Comparison of ENCODE assay signal across 1 cellular context in genomic region chr2:173355132-173355865, GRCh38.
TF ChIP-seq lines count a peak whose summit lies in the region.

No MANE protein-coding gene starts in this region.

TF ChIP-seq in HepG2, 621 proteins besides CTCF, POLR2A, EP300 and RAD21 (continued from another document and continues in another):
- TF ChIP-seq, protein P1, sequence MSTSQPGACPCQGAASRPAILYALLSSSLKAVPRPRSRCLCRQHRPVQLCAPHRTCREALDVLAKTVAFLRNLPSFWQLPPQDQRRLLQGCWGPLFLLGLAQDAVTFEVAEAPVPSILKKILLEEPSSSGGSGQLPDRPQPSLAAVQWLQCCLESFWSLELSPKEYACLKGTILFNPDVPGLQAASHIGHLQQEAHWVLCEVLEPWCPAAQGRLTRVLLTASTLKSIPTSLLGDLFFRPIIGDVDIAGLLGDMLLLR (CRISPR knock-in tag; IDR thresholded peaks at IDR 0.05) = peak; percentile 75; the same call in 1 of the 2 replicates
- TF ChIP-seq CBX5 (CRISPR knock-in tag; IDR thresholded peaks at IDR 0.05; ENCODE audit: borderline replicate concordance) (no peak), RXRA (CRISPR knock-in tag; IDR thresholded peaks at IDR 0.05) (no peak; the same call in 1 of the 2 replicates), ZNF749 (CRISPR knock-in tag; IDR thresholded peaks at IDR 0.05; ENCODE audit: borderline replicate concordance) (no peak), ARNT2 (CRISPR knock-in tag; IDR thresholded peaks at IDR 0.05; ENCODE audit: low read depth) (0 out of 2 replicates have a peak, but pooled peaks have one; percentile 61), ZNF232 (CRISPR knock-in tag; IDR thresholded peaks at IDR 0.05; ENCODE audit: borderline replicate concordance) (no peak), HNRNPL (IDR thresholded peaks at IDR 0.05; ENCODE audit: low read depth, low read length) (peak; percentile 35; the same call in 1 of the 2 replicates), AKNA (CRISPR knock-in tag; IDR thresholded peaks at IDR 0.05; ENCODE audit: borderline replicate concordance) (no peak), ZNF550 (CRISPR knock-in tag; IDR thresholded peaks at IDR 0.05; ENCODE audit: borderline replicate concordance) (peak; percentile 34; the same call in 1 of the 2 replicates), SRSF4 (IDR thresholded peaks at IDR 0.05; ENCODE audit: low read depth, low read length, poor library complexity, severe bottlenecking) (no peak), ZBTB4 (CRISPR knock-in tag; IDR thresholded peaks at IDR 0.05; ENCODE audit: borderline replicate concordance) (0 out of 2 replicates have a peak, but pooled peaks have one; percentile 30), FLYWCH1 (CRISPR knock-in tag; IDR thresholded peaks at IDR 0.05) (0 out of 2 replicates have a peak, but pooled peaks have one; percentile 1), SNAPC4 (CRISPR knock-in tag; IDR thresholded peaks at IDR 0.05) (peak; percentile 73; the same call in 1 of the 2 replicates), MAFG (CRISPR knock-in tag; IDR thresholded peaks at IDR 0.05) (no peak), RBM39 (IDR thresholded peaks at IDR 0.05; ENCODE audit: low read depth, low read length, poor library complexity, severe bottlenecking) (peak; percentile 4), ZNF335 (CRISPR knock-in tag; IDR thresholded peaks at IDR 0.05) (0 out of 2 replicates have a peak, but pooled peaks have one; percentile 31), RFXAP (CRISPR knock-in tag; IDR thresholded peaks at IDR 0.05; ENCODE audit: borderline replicate concordance) (no peak), KDM5A (IDR thresholded peaks at IDR 0.05; ENCODE audit: borderline replicate concordance, low read length) (no peak), ZBTB1 (CRISPR knock-in tag; IDR thresholded peaks at IDR 0.05; ENCODE audit: borderline replicate concordance) (peak; percentile 36; the same call in 1 of the 2 replicates)
- TF ChIP-seq, protein P2, sequence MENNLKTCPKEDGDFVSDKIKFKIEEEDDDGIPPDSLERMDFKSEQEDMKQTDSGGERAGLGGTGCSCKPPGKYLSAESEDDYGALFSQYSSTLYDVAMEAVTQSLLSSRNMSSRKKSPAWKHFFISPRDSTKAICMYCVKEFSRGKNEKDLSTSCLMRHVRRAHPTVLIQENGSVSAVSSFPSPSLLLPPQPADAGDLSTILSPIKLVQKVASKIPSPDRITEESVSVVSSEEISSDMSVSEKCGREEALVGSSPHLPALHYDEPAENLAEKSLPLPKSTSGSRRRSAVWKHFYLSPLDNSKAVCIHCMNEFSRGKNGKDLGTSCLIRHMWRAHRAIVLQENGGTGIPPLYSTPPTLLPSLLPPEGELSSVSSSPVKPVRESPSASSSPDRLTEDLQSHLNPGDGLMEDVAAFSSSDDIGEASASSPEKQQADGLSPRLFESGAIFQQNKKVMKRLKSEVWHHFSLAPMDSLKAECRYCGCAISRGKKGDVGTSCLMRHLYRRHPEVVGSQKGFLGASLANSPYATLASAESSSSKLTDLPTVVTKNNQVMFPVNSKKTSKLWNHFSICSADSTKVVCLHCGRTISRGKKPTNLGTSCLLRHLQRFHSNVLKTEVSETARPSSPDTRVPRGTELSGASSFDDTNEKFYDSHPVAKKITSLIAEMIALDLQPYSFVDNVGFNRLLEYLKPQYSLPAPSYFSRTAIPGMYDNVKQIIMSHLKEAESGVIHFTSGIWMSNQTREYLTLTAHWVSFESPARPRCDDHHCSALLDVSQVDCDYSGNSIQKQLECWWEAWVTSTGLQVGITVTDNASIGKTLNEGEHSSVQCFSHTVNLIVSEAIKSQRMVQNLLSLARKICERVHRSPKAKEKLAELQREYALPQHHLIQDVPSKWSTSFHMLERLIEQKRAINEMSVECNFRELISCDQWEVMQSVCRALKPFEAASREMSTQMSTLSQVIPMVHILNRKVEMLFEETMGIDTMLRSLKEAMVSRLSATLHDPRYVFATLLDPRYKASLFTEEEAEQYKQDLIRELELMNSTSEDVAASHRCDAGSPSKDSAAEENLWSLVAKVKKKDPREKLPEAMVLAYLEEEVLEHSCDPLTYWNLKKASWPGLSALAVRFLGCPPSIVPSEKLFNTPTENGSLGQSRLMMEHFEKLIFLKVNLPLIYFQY (CRISPR knock-in tag; IDR thresholded peaks at IDR 0.05; ENCODE audit: borderline replicate concordance) = 0 out of 2 replicates have a peak, but pooled peaks have one; percentile 7
- TF ChIP-seq, protein P3, sequence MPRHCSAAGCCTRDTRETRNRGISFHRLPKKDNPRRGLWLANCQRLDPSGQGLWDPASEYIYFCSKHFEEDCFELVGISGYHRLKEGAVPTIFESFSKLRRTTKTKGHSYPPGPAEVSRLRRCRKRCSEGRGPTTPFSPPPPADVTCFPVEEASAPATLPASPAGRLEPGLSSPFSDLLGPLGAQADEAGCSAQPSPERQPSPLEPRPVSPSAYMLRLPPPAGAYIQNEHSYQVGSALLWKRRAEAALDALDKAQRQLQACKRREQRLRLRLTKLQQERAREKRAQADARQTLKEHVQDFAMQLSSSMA (CRISPR knock-in tag; IDR thresholded peaks at IDR 0.05) = peak; percentile 47; the same call in 1 of the 2 replicates
- TF ChIP-seq, protein P4, sequence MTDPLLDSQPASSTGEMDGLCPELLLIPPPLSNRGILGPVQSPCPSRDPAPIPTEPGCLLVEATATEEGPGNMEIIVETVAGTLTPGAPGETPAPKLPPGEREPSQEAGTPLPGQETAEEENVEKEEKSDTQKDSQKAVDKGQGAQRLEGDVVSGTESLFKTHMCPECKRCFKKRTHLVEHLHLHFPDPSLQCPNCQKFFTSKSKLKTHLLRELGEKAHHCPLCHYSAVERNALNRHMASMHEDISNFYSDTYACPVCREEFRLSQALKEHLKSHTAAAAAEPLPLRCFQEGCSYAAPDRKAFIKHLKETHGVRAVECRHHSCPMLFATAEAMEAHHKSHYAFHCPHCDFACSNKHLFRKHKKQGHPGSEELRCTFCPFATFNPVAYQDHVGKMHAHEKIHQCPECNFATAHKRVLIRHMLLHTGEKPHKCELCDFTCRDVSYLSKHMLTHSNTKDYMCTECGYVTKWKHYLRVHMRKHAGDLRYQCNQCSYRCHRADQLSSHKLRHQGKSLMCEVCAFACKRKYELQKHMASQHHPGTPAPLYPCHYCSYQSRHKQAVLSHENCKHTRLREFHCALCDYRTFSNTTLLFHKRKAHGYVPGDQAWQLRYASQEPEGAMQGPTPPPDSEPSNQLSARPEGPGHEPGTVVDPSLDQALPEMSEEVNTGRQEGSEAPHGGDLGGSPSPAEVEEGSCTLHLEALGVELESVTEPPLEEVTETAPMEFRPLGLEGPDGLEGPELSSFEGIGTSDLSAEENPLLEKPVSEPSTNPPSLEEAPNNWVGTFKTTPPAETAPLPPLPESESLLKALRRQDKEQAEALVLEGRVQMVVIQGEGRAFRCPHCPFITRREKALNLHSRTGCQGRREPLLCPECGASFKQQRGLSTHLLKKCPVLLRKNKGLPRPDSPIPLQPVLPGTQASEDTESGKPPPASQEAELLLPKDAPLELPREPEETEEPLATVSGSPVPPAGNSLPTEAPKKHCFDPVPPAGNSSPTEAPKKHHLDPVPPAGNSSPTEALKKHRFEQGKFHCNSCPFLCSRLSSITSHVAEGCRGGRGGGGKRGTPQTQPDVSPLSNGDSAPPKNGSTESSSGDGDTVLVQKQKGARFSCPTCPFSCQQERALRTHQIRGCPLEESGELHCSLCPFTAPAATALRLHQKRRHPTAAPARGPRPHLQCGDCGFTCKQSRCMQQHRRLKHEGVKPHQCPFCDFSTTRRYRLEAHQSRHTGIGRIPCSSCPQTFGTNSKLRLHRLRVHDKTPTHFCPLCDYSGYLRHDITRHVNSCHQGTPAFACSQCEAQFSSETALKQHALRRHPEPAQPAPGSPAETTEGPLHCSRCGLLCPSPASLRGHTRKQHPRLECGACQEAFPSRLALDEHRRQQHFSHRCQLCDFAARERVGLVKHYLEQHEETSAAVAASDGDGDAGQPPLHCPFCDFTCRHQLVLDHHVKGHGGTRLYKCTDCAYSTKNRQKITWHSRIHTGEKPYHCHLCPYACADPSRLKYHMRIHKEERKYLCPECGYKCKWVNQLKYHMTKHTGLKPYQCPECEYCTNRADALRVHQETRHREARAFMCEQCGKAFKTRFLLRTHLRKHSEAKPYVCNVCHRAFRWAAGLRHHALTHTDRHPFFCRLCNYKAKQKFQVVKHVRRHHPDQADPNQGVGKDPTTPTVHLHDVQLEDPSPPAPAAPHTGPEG (CRISPR knock-in tag; IDR thresholded peaks at IDR 0.05) = no peak; the same call in 1 of the 2 replicates
- TF ChIP-seq, protein P5, sequence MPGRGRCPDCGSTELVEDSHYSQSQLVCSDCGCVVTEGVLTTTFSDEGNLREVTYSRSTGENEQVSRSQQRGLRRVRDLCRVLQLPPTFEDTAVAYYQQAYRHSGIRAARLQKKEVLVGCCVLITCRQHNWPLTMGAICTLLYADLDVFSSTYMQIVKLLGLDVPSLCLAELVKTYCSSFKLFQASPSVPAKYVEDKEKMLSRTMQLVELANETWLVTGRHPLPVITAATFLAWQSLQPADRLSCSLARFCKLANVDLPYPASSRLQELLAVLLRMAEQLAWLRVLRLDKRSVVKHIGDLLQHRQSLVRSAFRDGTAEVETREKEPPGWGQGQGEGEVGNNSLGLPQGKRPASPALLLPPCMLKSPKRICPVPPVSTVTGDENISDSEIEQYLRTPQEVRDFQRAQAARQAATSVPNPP (CRISPR knock-in tag; IDR thresholded peaks at IDR 0.05) = no peak
